Comparison of ENCODE assay signal across 1 cellular context in the genomic region with DNA sequence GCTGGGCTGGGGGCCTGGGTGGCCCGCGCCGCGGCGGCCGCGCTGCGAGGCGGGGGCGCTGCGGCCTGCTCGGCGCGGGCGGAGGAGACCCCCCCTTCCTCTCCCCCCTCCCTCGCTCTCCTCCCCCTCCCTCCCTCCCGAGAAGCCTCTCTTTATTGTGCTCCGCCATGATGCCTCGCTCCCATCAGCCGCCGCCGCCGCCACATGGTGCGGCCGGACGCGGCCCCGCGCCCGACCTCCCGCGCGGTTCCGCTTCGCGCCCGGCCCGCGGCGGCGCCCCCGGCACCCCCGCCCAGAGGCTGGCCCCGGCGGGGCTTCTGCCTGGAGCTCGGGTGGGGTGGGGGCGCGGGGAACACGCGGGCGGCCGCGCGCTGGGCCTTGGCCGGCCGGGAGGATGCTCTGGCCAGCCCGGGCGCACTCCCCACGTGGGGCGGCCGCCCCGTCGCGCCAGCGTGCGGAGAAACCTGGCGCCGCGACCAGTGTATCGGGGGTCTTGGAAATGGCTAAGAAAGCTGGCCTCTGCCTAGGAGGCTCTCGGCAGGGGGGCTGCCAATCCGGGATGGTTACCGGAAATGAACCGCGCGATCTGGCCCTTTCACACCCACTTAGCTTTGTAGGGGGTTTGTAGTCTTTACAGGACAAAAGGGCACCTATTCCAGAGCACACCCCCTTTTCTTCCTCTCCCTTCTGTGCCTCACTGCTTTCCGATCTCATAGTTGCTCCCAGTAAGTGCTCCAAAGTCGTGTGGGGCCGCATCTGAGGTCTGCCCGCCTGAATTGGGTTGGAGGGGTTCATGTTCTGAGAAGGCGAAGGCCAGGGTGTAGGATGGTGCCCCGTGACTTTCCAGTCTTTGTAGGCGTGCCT.
TF ChIP-seq lines count a peak whose summit lies in the region.

No MANE protein-coding gene starts in this region.

TF ChIP-seq in K562, 482 proteins besides CTCF, POLR2A, EP300 and RAD21 (continued from another document):
- TF ChIP-seq, protein P1, sequence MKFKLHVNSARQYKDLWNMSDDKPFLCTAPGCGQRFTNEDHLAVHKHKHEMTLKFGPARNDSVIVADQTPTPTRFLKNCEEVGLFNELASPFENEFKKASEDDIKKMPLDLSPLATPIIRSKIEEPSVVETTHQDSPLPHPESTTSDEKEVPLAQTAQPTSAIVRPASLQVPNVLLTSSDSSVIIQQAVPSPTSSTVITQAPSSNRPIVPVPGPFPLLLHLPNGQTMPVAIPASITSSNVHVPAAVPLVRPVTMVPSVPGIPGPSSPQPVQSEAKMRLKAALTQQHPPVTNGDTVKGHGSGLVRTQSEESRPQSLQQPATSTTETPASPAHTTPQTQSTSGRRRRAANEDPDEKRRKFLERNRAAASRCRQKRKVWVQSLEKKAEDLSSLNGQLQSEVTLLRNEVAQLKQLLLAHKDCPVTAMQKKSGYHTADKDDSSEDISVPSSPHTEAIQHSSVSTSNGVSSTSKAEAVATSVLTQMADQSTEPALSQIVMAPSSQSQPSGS (CRISPR knock-in tag; IDR thresholded peaks at IDR 0.05), result no peak
